18 cellular contexts compared by ENCODE assay signal in the genomic region with DNA sequence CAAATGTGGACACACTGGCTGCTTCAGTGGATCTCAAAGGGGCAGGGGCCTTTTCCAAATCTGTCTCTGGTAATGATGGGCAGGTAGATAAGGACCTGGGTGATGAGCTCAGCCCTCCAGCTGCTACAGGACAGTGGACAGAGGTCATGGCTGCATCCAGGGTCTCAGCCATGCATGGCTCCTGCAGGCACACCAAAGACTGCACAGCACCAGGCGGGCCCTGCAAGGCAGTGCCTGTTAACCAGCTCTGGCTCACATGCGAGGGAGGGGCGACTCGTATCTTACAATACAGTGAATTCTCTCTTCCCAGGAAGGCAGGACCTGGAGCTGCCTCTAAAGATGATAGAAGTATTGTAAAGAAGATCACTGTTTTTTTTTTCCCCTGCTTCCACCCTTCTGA. TPM values are rescaled to one million over a fixed set of nuclear protein-coding genes. Genes with fewer than 3 reads are reported as not detected.
DNase-seq lines count a peak whose midpoint lies in the region; ATAC-seq and TF ChIP-seq lines count a peak whose summit lies in the region.
"Had no signal": no experiment of that assay in that cellular context is flagged by ENCODE, and none has a peak within 500 bp of the region (broad histone marks: within the 10 kb centered on the region; RNA-seq: fewer than 3 reads in every experiment).

No MANE protein-coding gene starts in this region.

- CTCF ChIA-PET in activated CD4-positive, alpha-beta T cell treated with anti-CD3 and anti-CD28 coated beads, Interleukin-2, amount 10 ng/mL, durations not matched to agents 7 days and 5 days (lab: Charles Lee), result interaction anchor here (1.0 to 8.2 kb wide), 6 partner anchors 13 to 57 kb away, joined by 3 to 56 read pairs (median 4); a partner anchor contains a TSS

- H4K20me1 ChIP-seq in hepatocyte (ENCODE audit: insufficient read depth, poor library complexity, severe bottlenecking), result no peaks in the 10 kb centered on the region

- H3K36me3 ChIP-seq in liver (ENCODE audit: control insufficient read depth in 4 of 4, insufficient read depth in 3 of 4, low read depth in 1 of 4, low read length in 3 of 4), result peaks cover 2 to 33% (median 12%) of the 10 kb centered on the region in 4 donors
- no peaks in the 10 kb centered on the region for H3K36me3 ChIP-seq in hepatocyte (replicated peaks; ENCODE audit: insufficient read depth, low read depth)

- peak overlapping the region; percentile 26 for H3K27ac Mint-ChIP-seq in activated CD4-positive, alpha-beta T cell treated with anti-CD3 and anti-CD28 coated beads, Interleukin-2, amount 10 ng/mL, durations not matched to agents 7 days and 5 days
- H3K27ac Mint-ChIP-seq in CD14-positive monocyte, result peak overlapping the region in 4 of 7 donors; percentile 8 to 50 (median 26)
- H3K27ac Mint-ChIP-seq in T-helper 17 cell, result peak overlapping the region; percentile 70
- H3K27ac Mint-ChIP-seq: HFFc6 had no signal

- H2AFZ ChIP-seq in hepatocyte, result no peak overlapping the region

- DNase-seq in activated CD4-positive, alpha-beta T cell treated with anti-CD3 and anti-CD28 coated beads, Interleukin-2, amount 10 ng/mL, durations not matched to agents 7 days and 5 days, result no peak
- no peak for DNase-seq in activated CD4-positive, alpha-beta T cell treated with anti-CD3 and anti-CD28 coated beads for 4 hours
- no peak for DNase-seq in CD14-positive monocyte (ENCODE audit: low spot score)
- no peak for DNase-seq in T-helper 17 cell
- DNase-seq in hepatocyte (ENCODE audit: low spot score), result no peak
- no peak for DNase-seq in GM19240 (ENCODE audit: insufficient read length, low spot score)
- DNase-seq: DMS79 treated with DMSO at 0.1 percent for 48 hours, GDM1, HFFc6, NCI-H1048, NCI-H2107, NCI-H226, NCI-H526 treated with DMSO at 0.1 percent for 48 hours had no signal

- H3K4me1 ChIP-seq in liver (ENCODE audit: control insufficient read depth in 4 of 4, insufficient read depth in 4 of 4, low read length in 3 of 4), result peaks cover 12 to 33% (median 16%) of the 10 kb centered on the region in 4 donors
- H3K4me1 ChIP-seq in hepatocyte (ENCODE audit: insufficient read depth), result no peaks in the 10 kb centered on the region

- H3K4me3 ChIP-seq in liver (ENCODE audit: low read depth in 1 of 3, low read length in 3 of 3) (no peak overlapping the region), hepatocyte (no peak overlapping the region)
- H3K4me3 ChIP-seq: BLaER1 treated with 17β-estradiol and CSF1 and Interleukin-3, amounts not matched to agents 10 nM and 100 nM; K562 had no signal

- intact Hi-C loops in CD14-positive monocyte (cut with micrococcal nuclease), result no loop called here

- 96% methylated on average over 4 of the region's 4 CpGs for WGBS in liver
- WGBS in hepatocyte (ENCODE audit: low lambda C conversion rate, missing lambda C conversion rate), result 91% methylated on average over 4 of the region's 4 CpGs

- H3K9me2 ChIP-seq in hepatocyte (replicated peaks; ENCODE audit: insufficient read depth), result no peaks in the 10 kb centered on the region

- H3K27me3 ChIP-seq in liver (ENCODE audit: control insufficient read depth in 4 of 4, insufficient read depth in 4 of 4, low read length in 3 of 4), result no peaks in the 10 kb centered on the region
- no peaks in the 10 kb centered on the region for H3K27me3 ChIP-seq in hepatocyte
- H3K27me3 ChIP-seq: BLaER1 treated with 17β-estradiol and CSF1 and Interleukin-3, amounts not matched to agents 10 nM and 100 nM had no signal

- no peaks in the 10 kb centered on the region for H3K9me3 Mint-ChIP-seq in activated CD4-positive, alpha-beta T cell treated with anti-CD3 and anti-CD28 coated beads, Interleukin-2, amount 10 ng/mL, durations not matched to agents 7 days and 5 days
- H3K9me3 Mint-ChIP-seq in CD14-positive monocyte, result no peaks in the 10 kb centered on the region
- H3K9me3 Mint-ChIP-seq: HFFc6 had no signal

- H3K79me2 ChIP-seq in hepatocyte, result no peaks in the 10 kb centered on the region

- POLR2A ChIA-PET in activated CD4-positive, alpha-beta T cell treated with anti-CD3 and anti-CD28 coated beads, Interleukin-2, amount 10 ng/mL, durations not matched to agents 7 days and 5 days (lab: Charles Lee), result no interaction called here

- no peak overlapping the region for H3K4me3 Mint-ChIP-seq in activated CD4-positive, alpha-beta T cell treated with anti-CD3 and anti-CD28 coated beads, Interleukin-2, amount 10 ng/mL, durations not matched to agents 7 days and 5 days
- H3K4me3 Mint-ChIP-seq in CD14-positive monocyte, result no peak overlapping the region
- H3K4me3 Mint-ChIP-seq in T-helper 17 cell, result no peak overlapping the region
- H3K4me3 Mint-ChIP-seq: HFFc6 had no signal

- ATAC-seq in T-helper 17 cell, result no peak
- ATAC-seq in GM19467 (IDR thresholded peaks at IDR 0.05; ENCODE audit: unreplicated experiment), result no peak
- ATAC-seq: K562 had no signal

- peaks cover 66% of the 10 kb centered on the region for H3K36me3 Mint-ChIP-seq in activated CD4-positive, alpha-beta T cell treated with anti-CD3 and anti-CD28 coated beads, Interleukin-2, amount 10 ng/mL, durations not matched to agents 7 days and 5 days (ENCODE audit: low read depth)
- H3K36me3 Mint-ChIP-seq in CD14-positive monocyte, result peaks cover 64 to 73% of the 10 kb centered on the region in 2 donors
- peaks cover 12% of the 10 kb centered on the region for H3K36me3 Mint-ChIP-seq in T-helper 17 cell (ENCODE audit: low read depth)

- TF ChIP-seq RAD21 in liver (IDR thresholded peaks at IDR 0.05), result no peak

- peaks cover 29% of the 10 kb centered on the region for H3K4me1 Mint-ChIP-seq in activated CD4-positive, alpha-beta T cell treated with anti-CD3 and anti-CD28 coated beads, Interleukin-2, amount 10 ng/mL, durations not matched to agents 7 days and 5 days
- H3K4me1 Mint-ChIP-seq in CD14-positive monocyte, result peaks cover 2% of the 10 kb centered on the region
- H3K4me1 Mint-ChIP-seq in T-helper 17 cell, result peaks cover 18% of the 10 kb centered on the region

- H3K9ac ChIP-seq in liver (ENCODE audit: low read depth in 1 of 2, low read length in 2 of 2), result no peak overlapping the region
- H3K9ac ChIP-seq: BLaER1 treated with 17β-estradiol and CSF1 and Interleukin-3, amounts not matched to agents 10 nM and 100 nM had no signal

- H3K9me3 ChIP-seq in T-helper 17 cell (ENCODE audit: control insufficient read depth, low read length, poor library complexity, severe bottlenecking) (no peaks in the 10 kb centered on the region), liver (ENCODE audit: control insufficient read depth in 4 of 4, low read length in 3 of 4) (no peaks in the 10 kb centered on the region), hepatocyte (ENCODE audit: low read depth) (no peaks in the 10 kb centered on the region)
- H3K9me3 ChIP-seq: BLaER1 treated with 17β-estradiol and CSF1 and Interleukin-3, amounts not matched to agents 10 nM and 100 nM had no signal

- H3K27ac ChIP-seq in liver (ENCODE audit: low read depth in 1 of 2, low read length in 2 of 2), result peak overlapping the region; percentile 39 to 43
- H3K27ac ChIP-seq in hepatocyte, result no peak overlapping the region
- H3K27ac ChIP-seq: BLaER1 treated with 17β-estradiol and CSF1 and Interleukin-3, amounts not matched to agents 10 nM and 100 nM; HL-60 had no signal

- no peak overlapping the region for H3K4me2 ChIP-seq in hepatocyte
- H3K4me2 ChIP-seq: BLaER1 treated with 17β-estradiol and CSF1 and Interleukin-3, amounts not matched to agents 10 nM and 100 nM had no signal

- H3K27me3 Mint-ChIP-seq in activated CD4-positive, alpha-beta T cell treated with anti-CD3 and anti-CD28 coated beads, Interleukin-2, amount 10 ng/mL, durations not matched to agents 7 days and 5 days, result no peaks in the 10 kb centered on the region
- H3K27me3 Mint-ChIP-seq in CD14-positive monocyte (ENCODE audit: low read depth in 3 of 3), result peaks cover 0 to 4% (median 0%) of the 10 kb centered on the region in 3 donors
- no peaks in the 10 kb centered on the region for H3K27me3 Mint-ChIP-seq in T-helper 17 cell

- TF ChIP-seq CTCF in CD14-positive monocyte (IDR thresholded peaks at IDR 0.05) (no peak), liver (IDR thresholded peaks at IDR 0.05; ENCODE audit: low read depth, low read length, missing input control) (no peak), hepatocyte (IDR thresholded peaks at IDR 0.05; ENCODE audit: poor library complexity) (no peak)

TF ChIP-seq in liver, 16 proteins besides CTCF, POLR2A, EP300 and RAD21:
- TF ChIP-seq NR2F2 (IDR thresholded peaks at IDR 0.05) (no peak), TAF1 (conservative IDR thresholded peaks at IDR 0.05) (no peak)
- TF ChIP-seq, protein P1, sequence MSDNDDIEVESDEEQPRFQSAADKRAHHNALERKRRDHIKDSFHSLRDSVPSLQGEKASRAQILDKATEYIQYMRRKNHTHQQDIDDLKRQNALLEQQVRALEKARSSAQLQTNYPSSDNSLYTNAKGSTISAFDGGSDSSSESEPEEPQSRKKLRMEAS (IDR thresholded peaks at IDR 0.05), result no peak

RNA-seq across cellular contexts. Expression of a gene that starts 58.7 kb away (rescaled TPM):
- total RNA-seq in activated CD4-positive, alpha-beta T cell treated with anti-CD3 and anti-CD28 coated beads, Interleukin-2, amount 10 ng/mL, durations not matched to agents 7 days and 5 days, result 10 to 100 TPM; 64.0 to 70.4 TPM
- polyA plus RNA-seq in CD14-positive monocyte (1 to 10 TPM; 4.4 to 5.1 TPM), liver (10 to 100 TPM; 12.6 to 15.6 TPM), hepatocyte (11.9 and 14.4 TPM in 2 replicates)
- total RNA-seq in T-helper 17 cell (10 to 100 TPM; 73.1 to 89.3 TPM), liver (10 to 100 TPM in 1 of 2 donors, 1 to 10 TPM in 1; 9.3 to 24.6 TPM), hepatocyte (14.7 and 21.1 TPM in 2 replicates)

RNA-seq across cellular contexts. Expression of a gene that starts 59.0 kb away (rescaled TPM):
- 10 to 100 TPM; 12.6 to 14.4 TPM for total RNA-seq in activated CD4-positive, alpha-beta T cell treated with anti-CD3 and anti-CD28 coated beads, Interleukin-2, amount 10 ng/mL, durations not matched to agents 7 days and 5 days
- 10 to 100 TPM; 33.7 to 42.0 TPM for polyA plus RNA-seq in CD14-positive monocyte
- 10 to 100 TPM; 16.1 to 22.8 TPM for total RNA-seq in T-helper 17 cell
- total RNA-seq in liver, result 10 to 100 TPM in 1 of 2 donors, 1 to 10 TPM in 1; 7.8 to 12.0 TPM
- 10 to 100 TPM; 11.1 to 19.1 TPM for polyA plus RNA-seq in liver
- total RNA-seq in hepatocyte, result 36.9 and 45.1 TPM in 2 replicates
- polyA plus RNA-seq in hepatocyte, result 51.8 and 55.0 TPM in 2 replicates
